Comparison of ENCODE assay signal across 1 cellular context in genomic region chrX:102739642-102740041, GRCh38.
TF ChIP-seq lines count a peak whose summit lies in the region.

No MANE protein-coding gene starts in this region.

TF ChIP-seq in HEK293, 187 proteins besides CTCF, POLR2A, EP300 and RAD21 (continued from another document):
- TF ChIP-seq GLIS1 (tag by site-specific recombination; IDR thresholded peaks at IDR 0.05) (0 out of 2 replicates have a peak, but pooled peaks have one; percentile 35), ZNF155 (tag by site-specific recombination; IDR thresholded peaks at IDR 0.05) (no peak), ZNF223 (tag by site-specific recombination; IDR thresholded peaks at IDR 0.05) (no peak)
